In genomic region chr1:235883261-235883927, GRCh38 we compare ENCODE assay signal across 1 cellular context.
TF ChIP-seq lines count a peak whose summit lies in the region.

No MANE protein-coding gene starts in this region.

TF ChIP-seq in HCT116, 20 proteins besides CTCF, POLR2A, EP300 and RAD21 (continued from another document):
- TF ChIP-seq REST (IDR thresholded peaks at IDR 0.05; ENCODE audit: low read depth) (no peak), YY1 (IDR thresholded peaks at IDR 0.05; ENCODE audit: extremely low read depth, insufficient replicate concordance, low read depth, low read length) (no peak), POLR2AphosphoS5 (IDR thresholded peaks at IDR 0.05; ENCODE audit: low read depth, low read length) (no peak)
